1 cellular context compared by ENCODE assay signal in genomic region chr2:184322615-184323014, GRCh38.
TF ChIP-seq lines count a peak whose summit lies in the region.

No MANE protein-coding gene starts in this region.

TF ChIP-seq in HEK293, 187 proteins besides CTCF, POLR2A, EP300 and RAD21 (continued from another document):
- TF ChIP-seq REST (tag by site-specific recombination; IDR thresholded peaks at IDR 0.05) (no peak), ZNF629 (tag by site-specific recombination; IDR thresholded peaks at IDR 0.05) (0 out of 2 replicates have a peak, but pooled peaks have one; percentile 10), OSR2 (tag by site-specific recombination; IDR thresholded peaks at IDR 0.05) (no peak), ZNF174 (tag by site-specific recombination; IDR thresholded peaks at IDR 0.05) (no peak)
